Comparison of ENCODE assay signal across 23 cellular contexts in the genomic region with DNA sequence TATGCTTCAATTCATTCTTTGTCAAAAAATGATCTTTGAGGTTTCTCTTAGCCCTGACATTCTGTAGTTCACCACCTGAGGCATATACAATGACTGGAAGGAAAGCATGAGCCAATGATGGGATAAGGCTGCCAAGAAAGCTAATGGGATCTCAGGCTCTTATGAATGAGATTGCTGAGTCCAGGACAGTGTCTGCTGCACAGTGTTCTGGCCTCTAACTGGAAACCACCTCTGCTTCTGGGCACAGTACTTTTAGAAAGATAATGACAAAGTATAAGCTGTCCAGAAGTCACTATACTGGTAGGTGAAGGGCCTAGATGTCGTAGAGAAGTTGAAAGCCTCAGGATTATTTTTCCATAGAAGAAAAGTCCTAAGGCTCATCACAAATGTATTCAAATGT.
DNase-seq lines count a peak whose midpoint lies in the region; ATAC-seq, FAIRE-seq and TF ChIP-seq lines count a peak whose summit lies in the region.
"Had no signal": no experiment of that assay in that cellular context is flagged by ENCODE, and none has a peak within 500 bp of the region (broad histone marks: within the 10 kb centered on the region; RNA-seq: fewer than 3 reads in every experiment).

No MANE protein-coding gene starts in this region.

- H3K9me3 ChIP-seq in keratinocyte (ENCODE audit: control insufficient read depth, low read depth, low read length) (no peaks in the 10 kb centered on the region), prostate gland (no peaks in the 10 kb centered on the region)
- H3K9me3 ChIP-seq: BE2C, Caco-2 had no signal

- no peaks in the 10 kb centered on the region for H4K20me1 ChIP-seq in keratinocyte (ENCODE audit: control insufficient read depth, extremely low read depth, insufficient read depth, low read length)

- H3K27ac ChIP-seq in keratinocyte (ENCODE audit: control insufficient read depth, insufficient read depth, low read length) (no peak overlapping the region), prostate gland (no peak overlapping the region)

- H3K4me1 ChIP-seq in keratinocyte (ENCODE audit: control insufficient read depth, extremely low read depth, insufficient read depth, low read length) = peaks cover 16% of the 10 kb centered on the region
- H3K4me1 ChIP-seq in prostate gland (replicated peaks) = no peaks in the 10 kb centered on the region
- H3K4me1 ChIP-seq: BE2C, Caco-2 had no signal

- POLR2A ChIA-PET in GM10248 (lab: Yijun Ruan, JAX) = no interaction called here

- no peak for DNase-seq in Right ventricle myocardium inferior (ENCODE audit: missing footprints)
- DNase-seq in left cardiac atrium = no peak
- DNase-seq in COLO829 (ENCODE audit: low spot score) = peak; percentile 13
- DNase-seq in SK-MEL-5 (ENCODE audit: low read depth, low spot score) = peak; percentile 19
- DNase-seq in keratinocyte (ENCODE audit: low read depth, low spot score) = no peak
- DNase-seq in prostate gland (ENCODE audit: low spot score) = no peak
- no peak for DNase-seq in GM10248 (ENCODE audit: extremely low spot score)
- DNase-seq: ACHN; BE2C; C1 segment of cervical spinal cord; Caco-2; CD4-positive, CD25-positive, alpha-beta regulatory T cell; CD8-positive, alpha-beta memory T cell; H7; HFFc6 had no signal

- no peak overlapping the region for H3K9ac ChIP-seq in keratinocyte (ENCODE audit: control insufficient read depth, extremely low read depth, insufficient read depth, low read length)

- dilution Hi-C loops in keratinocyte (cut with MboI; ENCODE audit: extremely low pct_ligation_motif_present, low sequenced_read_pairs) = no loop called here

- intact Hi-C loops in Right ventricle myocardium inferior (cut with DNase I) (no loop called here), left cardiac atrium (cut with DNase I) (loop anchor here in 1 of 2 donors (10.0 kb wide), 1 partner anchor 140 kb away; no protein-coding TSS in a partner anchor), prostate gland (cut with DNase I) (no loop called here)

- no peaks in the 10 kb centered on the region for H3K9me1 ChIP-seq in keratinocyte (ENCODE audit: control insufficient read depth, extremely low read depth, insufficient read depth, low read length)

- H2AFZ ChIP-seq in keratinocyte (ENCODE audit: control insufficient read depth, low read length) = no peak overlapping the region
- H2AFZ ChIP-seq: GM23338 had no signal

- no peaks in the 10 kb centered on the region for H3K27me3 ChIP-seq in keratinocyte (ENCODE audit: control insufficient read depth, extremely low read depth, insufficient read depth, low read length)
- no peaks in the 10 kb centered on the region for H3K27me3 ChIP-seq in prostate gland (replicated peaks; ENCODE audit: insufficient read depth)
- H3K27me3 ChIP-seq: BE2C had no signal

- CTCF ChIA-PET in GM10248 (lab: Yijun Ruan, JAX) = no interaction called here

- no peaks in the 10 kb centered on the region for H3K79me2 ChIP-seq in keratinocyte (ENCODE audit: control insufficient read depth, insufficient read depth, low read length)

- TF ChIP-seq CTCF in keratinocyte (optimal IDR thresholded peaks at IDR 0.05 in 1 of 3, IDR thresholded peaks at IDR 0.05 in 1 of 3, conservative IDR thresholded peaks at IDR 0.05 in 1 of 3; ENCODE audit: extremely low read depth in 1 of 3, insufficient read depth in 2 of 3, low read length in 3 of 3) (no peak), prostate gland (IDR thresholded peaks at IDR 0.05) (no peak), GM10248 (IDR thresholded peaks at IDR 0.05; ENCODE audit: control extremely low read depth, extremely low read depth, low read depth, missing control alignments) (no peak)

- ATAC-seq in Right ventricle myocardium inferior (peak; percentile 43), left cardiac atrium (no peak), HG03139 (IDR thresholded peaks at IDR 0.05; ENCODE audit: unreplicated experiment) (no peak)
- ATAC-seq: GM23338, HCT116, K562 had no signal

- no peak overlapping the region for H3K4me2 ChIP-seq in keratinocyte (ENCODE audit: control insufficient read depth, extremely low read depth, insufficient read depth, low read depth, low read length)
- H3K4me2 ChIP-seq: GM23338 had no signal

- WGBS in prostate gland = 80% methylated on average over 1 of the region's 1 CpG

- H3K36me3 ChIP-seq in keratinocyte (ENCODE audit: control insufficient read depth in 2 of 2, extremely low read depth in 1 of 2, insufficient read depth in 2 of 2, low read length in 2 of 2) (no peaks in the 10 kb centered on the region), prostate gland (no peaks in the 10 kb centered on the region)
- H3K36me3 ChIP-seq: BE2C had no signal

- in situ Hi-C loops in SK-MEL-5 (cut with HindIII; ENCODE audit: low pct_unique_long_range_greater_than_20kb, low sequenced_read_pairs) = no loop called here

- FAIRE-seq in keratinocyte (lab: Jason Lieb, UNC) = peak; percentile 74
- FAIRE-seq: D721Med, G401.6, GM12892, GM18507, K562 had no signal

- H3K4me3 ChIP-seq in keratinocyte (ENCODE audit: control insufficient read depth in 2 of 3, extremely low read depth in 1 of 3, insufficient read depth in 2 of 3, low read depth in 1 of 3, low read length in 3 of 3) (no peak overlapping the region), prostate gland (no peak overlapping the region)
- H3K4me3 ChIP-seq: GM23338, K562 had no signal

- no peak for TF ChIP-seq POLR2A in prostate gland (IDR thresholded peaks at IDR 0.05)

Comparison
In these comparisons a context has a peak if more than half of its experiments do, and no peak if none do; other contexts are left out.
1. DNase-seq: peak in COLO829 (single experiment) and SK-MEL-5 (single experiment); none in Right ventricle myocardium inferior (single experiment), left cardiac atrium (single experiment), keratinocyte (single experiment), prostate gland (single experiment) and GM10248 (single experiment).